1 cellular context compared by ENCODE assay signal in the genomic region with DNA sequence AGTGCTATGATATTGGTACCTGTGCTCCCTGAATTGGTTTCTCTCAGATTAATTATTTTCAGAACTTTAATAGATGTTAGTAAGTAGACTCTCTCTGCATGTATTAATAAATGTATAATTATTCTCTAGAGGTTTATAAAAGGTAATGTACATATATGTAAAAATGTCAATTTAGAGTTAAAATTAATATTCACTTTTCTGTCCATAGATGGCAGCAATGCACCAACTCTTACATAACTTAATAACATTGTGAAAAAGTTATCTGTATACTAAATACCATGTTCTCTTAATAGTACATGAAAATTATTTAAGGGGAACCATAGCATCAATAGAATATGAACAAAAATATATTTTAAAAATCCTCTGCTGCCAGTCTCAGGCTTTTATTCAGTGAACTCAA.
TF ChIP-seq lines count a peak whose summit lies in the region.

No MANE protein-coding gene starts in this region.

TF ChIP-seq in GM23338, 12 proteins besides CTCF, POLR2A, EP300 and RAD21 (continued from another document):
- TF ChIP-seq, protein P1, sequence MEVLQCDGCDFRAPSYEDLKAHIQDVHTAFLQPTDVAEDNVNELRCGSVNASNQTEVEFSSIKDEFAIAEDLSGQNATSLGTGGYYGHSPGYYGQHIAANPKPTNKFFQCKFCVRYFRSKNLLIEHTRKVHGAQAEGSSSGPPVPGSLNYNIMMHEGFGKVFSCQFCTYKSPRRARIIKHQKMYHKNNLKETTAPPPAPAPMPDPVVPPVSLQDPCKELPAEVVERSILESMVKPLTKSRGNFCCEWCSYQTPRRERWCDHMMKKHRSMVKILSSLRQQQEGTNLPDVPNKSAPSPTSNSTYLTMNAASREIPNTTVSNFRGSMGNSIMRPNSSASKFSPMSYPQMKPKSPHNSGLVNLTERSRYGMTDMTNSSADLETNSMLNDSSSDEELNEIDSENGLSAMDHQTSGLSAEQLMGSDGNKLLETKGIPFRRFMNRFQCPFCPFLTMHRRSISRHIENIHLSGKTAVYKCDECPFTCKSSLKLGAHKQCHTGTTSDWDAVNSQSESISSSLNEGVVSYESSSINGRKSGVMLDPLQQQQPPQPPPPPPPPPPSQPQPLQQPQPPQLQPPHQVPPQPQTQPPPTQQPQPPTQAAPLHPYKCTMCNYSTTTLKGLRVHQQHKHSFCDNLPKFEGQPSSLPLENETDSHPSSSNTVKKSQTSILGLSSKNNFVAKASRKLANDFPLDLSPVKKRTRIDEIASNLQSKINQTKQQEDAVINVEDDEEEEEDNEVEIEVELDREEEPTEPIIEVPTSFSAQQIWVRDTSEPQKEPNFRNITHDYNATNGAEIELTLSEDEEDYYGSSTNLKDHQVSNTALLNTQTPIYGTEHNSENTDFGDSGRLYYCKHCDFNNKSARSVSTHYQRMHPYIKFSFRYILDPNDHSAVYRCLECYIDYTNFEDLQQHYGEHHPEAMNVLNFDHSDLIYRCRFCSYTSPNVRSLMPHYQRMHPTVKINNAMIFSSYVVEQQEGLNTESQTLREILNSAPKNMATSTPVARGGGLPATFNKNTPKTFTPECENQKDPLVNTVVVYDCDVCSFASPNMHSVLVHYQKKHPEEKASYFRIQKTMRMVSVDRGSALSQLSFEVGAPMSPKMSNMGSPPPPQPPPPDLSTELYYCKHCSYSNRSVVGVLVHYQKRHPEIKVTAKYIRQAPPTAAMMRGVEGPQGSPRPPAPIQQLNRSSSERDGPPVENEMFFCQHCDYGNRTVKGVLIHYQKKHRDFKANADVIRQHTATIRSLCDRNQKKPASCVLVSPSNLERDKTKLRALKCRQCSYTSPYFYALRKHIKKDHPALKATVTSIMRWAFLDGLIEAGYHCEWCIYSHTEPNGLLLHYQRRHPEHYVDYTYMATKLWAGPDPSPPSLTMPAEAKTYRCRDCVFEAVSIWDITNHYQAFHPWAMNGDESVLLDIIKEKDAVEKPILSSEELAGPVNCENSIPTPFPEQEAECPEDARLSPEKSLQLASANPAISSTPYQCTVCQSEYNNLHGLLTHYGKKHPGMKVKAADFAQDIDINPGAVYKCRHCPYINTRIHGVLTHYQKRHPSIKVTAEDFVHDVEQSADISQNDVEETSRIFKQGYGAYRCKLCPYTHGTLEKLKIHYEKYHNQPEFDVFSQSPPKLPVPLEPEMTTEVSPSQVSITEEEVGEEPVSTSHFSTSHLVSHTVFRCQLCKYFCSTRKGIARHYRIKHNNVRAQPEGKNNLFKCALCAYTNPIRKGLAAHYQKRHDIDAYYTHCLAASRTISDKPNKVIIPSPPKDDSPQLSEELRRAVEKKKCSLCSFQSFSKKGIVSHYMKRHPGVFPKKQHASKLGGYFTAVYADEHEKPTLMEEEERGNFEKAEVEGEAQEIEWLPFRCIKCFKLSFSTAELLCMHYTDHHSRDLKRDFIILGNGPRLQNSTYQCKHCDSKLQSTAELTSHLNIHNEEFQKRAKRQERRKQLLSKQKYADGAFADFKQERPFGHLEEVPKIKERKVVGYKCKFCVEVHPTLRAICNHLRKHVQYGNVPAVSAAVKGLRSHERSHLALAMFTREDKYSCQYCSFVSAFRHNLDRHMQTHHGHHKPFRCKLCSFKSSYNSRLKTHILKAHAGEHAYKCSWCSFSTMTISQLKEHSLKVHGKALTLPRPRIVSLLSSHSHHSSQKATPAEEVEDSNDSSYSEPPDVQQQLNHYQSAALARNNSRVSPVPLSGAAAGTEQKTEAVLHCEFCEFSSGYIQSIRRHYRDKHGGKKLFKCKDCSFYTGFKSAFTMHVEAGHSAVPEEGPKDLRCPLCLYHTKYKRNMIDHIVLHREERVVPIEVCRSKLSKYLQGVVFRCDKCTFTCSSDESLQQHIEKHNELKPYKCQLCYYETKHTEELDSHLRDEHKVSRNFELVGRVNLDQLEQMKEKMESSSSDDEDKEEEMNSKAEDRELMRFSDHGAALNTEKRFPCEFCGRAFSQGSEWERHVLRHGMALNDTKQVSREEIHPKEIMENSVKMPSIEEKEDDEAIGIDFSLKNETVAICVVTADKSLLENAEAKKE (CRISPR knock-in tag; IDR thresholded peaks at IDR 0.05) = no peak
- TF ChIP-seq POLR2AphosphoS5 (IDR thresholded peaks at IDR 0.05; ENCODE audit: low read depth) = no peak
TF ChIP-seq in GM23338: peak in this region for 0.
